In genomic region chr3:195159117-195159818, GRCh38 we compare ENCODE assay signal across 20 cellular contexts.
DNase-seq lines count a peak whose midpoint lies in the region; ATAC-seq, FAIRE-seq and TF ChIP-seq lines count a peak whose summit lies in the region.
"Had no signal": no experiment of that assay in that cellular context is flagged by ENCODE, and none has a peak within 500 bp of the region (broad histone marks: within the 10 kb centered on the region; RNA-seq: fewer than 3 reads in every experiment).

No MANE protein-coding gene starts in this region.

- no peaks in the 10 kb centered on the region for H3K27me3 ChIP-seq in Caco-2 (replicated peaks; ENCODE audit: control insufficient read depth, insufficient read depth, low read length)
- H3K27me3 ChIP-seq in HepG2 (ENCODE audit: control insufficient read depth in 1 of 2, insufficient read depth in 2 of 2, low read length in 2 of 2), result no peaks in the 10 kb centered on the region
- no peaks in the 10 kb centered on the region for H3K27me3 ChIP-seq in gastrocnemius medialis

- no peak for TF ChIP-seq RAD21 in HepG2 (CRISPR knock-in tag; IDR thresholded peaks at IDR 0.05)

- DNase-seq in Caco-2, result no peak
- no peak for DNase-seq in chondrocyte (ENCODE audit: low spot score)
- DNase-seq in HepG2 (ENCODE audit: low spot score), result no peak
- no peak for DNase-seq in gastrocnemius medialis
- DNase-seq in stimulated activated naive CD8-positive, alpha-beta T cell treated with anti-CD3 and anti-CD28 coated beads, Interleukin-15, Interleukin-2, amounts not matched to agents 100 U/mL and 50 U/mL, for 24 hours, result no peak
- no peak for DNase-seq in kidney
- DNase-seq in GM12891 (ENCODE audit: insufficient read length, low spot score), result no peak
- DNase-seq in UCSD-AML1 (lab: John Stamatoyannopoulos, UW; ENCODE audit: unreplicated experiment), result no peak
- DNase-seq: activated CD8-positive, alpha-beta memory T cell treated with anti-CD3 and anti-CD28 coated beads for 24 hours; amygdala; Karpas-422; NCI-H1436; NCI-H446; occipital lobe had no signal

- 95% methylated on average over 9 of the region's 10 CpGs for WGBS in HepG2 (ENCODE audit: low lambda C conversion rate)

- no peak overlapping the region for H2AFZ ChIP-seq in HepG2 (ENCODE audit: low read length)

- H4K20me1 ChIP-seq in HepG2 (ENCODE audit: insufficient read depth, low read length), result no peaks in the 10 kb centered on the region

- in situ Hi-C loops in HepG2 (cut with HindIII; ENCODE audit: extremely low pct_ligation_motif_present, low pct_unique_long_range_greater_than_20kb), result no loop called here
- in situ Hi-C loops in gastrocnemius medialis (cut with MboI; ENCODE audit: low sequenced_read_pairs in 4 of 4), result loop anchor here in 1 of 4 donors (10.0 kb wide), 1 partner anchor 96 kb away; no protein-coding TSS in a partner anchor

- H3K79me2 ChIP-seq in HepG2 (ENCODE audit: insufficient read depth, low read length), result peaks cover 11% of the 10 kb centered on the region

- intact Hi-C loops in Caco-2 (cut with micrococcal nuclease; ENCODE audit: unreplicated experiment) (no loop called here), HepG2 (cut with micrococcal nuclease; ENCODE audit: unreplicated experiment) (no loop called here), gastrocnemius medialis (cut with DNase I; ENCODE audit: low total_unique reads) (no loop called here), kidney (cut with DNase I) (no loop called here)

- no peaks in the 10 kb centered on the region for H3K9me3 Mint-ChIP-seq in Caco-2 (ENCODE audit: unreplicated experiment)
- H3K9me3 Mint-ChIP-seq in chondrocyte (ENCODE audit: low read depth), result no peaks in the 10 kb centered on the region
- H3K9me3 Mint-ChIP-seq: activated T-helper 2 cell treated with anti-CD3 and anti-CD28 coated beads, Interferon-gamma antibody, Interleukin-2, Interleukin-4, amounts not matched to agents 10 μg/mL and 5 μg/mL and 100 μg/mL, durations not matched to agents 14 hours and 24 hours and 36 hours had no signal

- H3K4me1 Mint-ChIP-seq in Caco-2 (ENCODE audit: low read depth, unreplicated experiment) (peaks cover 31% of the 10 kb centered on the region), chondrocyte (ENCODE audit: low read depth) (peaks cover 34% of the 10 kb centered on the region)

- H3K27ac Mint-ChIP-seq in Caco-2 (ENCODE audit: unreplicated experiment) (peak overlapping the region; percentile 53), chondrocyte (ENCODE audit: unreplicated experiment) (peak overlapping the region; percentile 15)
- H3K27ac Mint-ChIP-seq: activated T-helper 2 cell treated with anti-CD3 and anti-CD28 coated beads, Interferon-gamma antibody, Interleukin-2, Interleukin-4, amounts not matched to agents 10 μg/mL and 5 μg/mL and 100 μg/mL, durations not matched to agents 14 hours and 24 hours and 36 hours had no signal

- H3K36me3 ChIP-seq in Caco-2 (ENCODE audit: control insufficient read depth, insufficient read depth, low read length) (no peaks in the 10 kb centered on the region; the same call in 1 of the 2 replicates), HepG2 (replicated peaks in 1 of 2; ENCODE audit: control insufficient read depth in 1 of 2, insufficient read depth in 2 of 2, low read length in 2 of 2) (no peaks in the 10 kb centered on the region), gastrocnemius medialis (no peaks in the 10 kb centered on the region), kidney (ENCODE audit: control insufficient read depth in 1 of 2, insufficient read depth in 2 of 2, low read length in 2 of 2) (no peaks in the 10 kb centered on the region)

- POLR2A ChIA-PET in Caco-2 (lab: Charles Lee) (no interaction called here), HepG2 (lab: Yijun Ruan, JAX) (no interaction called here)

- peaks cover 37% of the 10 kb centered on the region for H3K4me1 ChIP-seq in Caco-2
- peaks cover 100% of the 10 kb centered on the region for H3K4me1 ChIP-seq in HepG2 (ENCODE audit: insufficient read depth, low read length)
- H3K4me1 ChIP-seq in gastrocnemius medialis, result peaks cover 34 to 51% of the 10 kb centered on the region in 2 donors
- H3K4me1 ChIP-seq in kidney (ENCODE audit: control insufficient read depth in 1 of 2, insufficient read depth in 1 of 2, low read depth in 1 of 2, low read length in 2 of 2), result peaks cover 11 to 19% of the 10 kb centered on the region in 2 donors

- TF ChIP-seq POLR2A in HepG2 (IDR thresholded peaks at IDR 0.05; ENCODE audit: insufficient read depth in 1 of 2, low read depth in 2 of 2, low read length in 2 of 2) (no peak), gastrocnemius medialis (IDR thresholded peaks at IDR 0.05) (no peak), GM12891 (IDR thresholded peaks at IDR 0.05; ENCODE audit: low read depth, low read length) (no peak)

- BruUV-seq in Caco-2 (replicated peaks; lab: Mats Ljungman, UMichigan), result no TSS peak
- no TSS peak for BruUV-seq in HepG2 (replicated peaks; lab: Mats Ljungman, UMichigan)

- H3K27ac ChIP-seq in HepG2 (ENCODE audit: extremely low read length, insufficient read depth, low read length), result peak overlapping the region; percentile 100
- peak overlapping the region in 3 of 4 donors; percentile 36 to 62 (median 59) for H3K27ac ChIP-seq in gastrocnemius medialis
- no peak overlapping the region for H3K27ac ChIP-seq in kidney (ENCODE audit: low read depth in 2 of 2, low read length in 2 of 2)
- H3K27ac ChIP-seq: SK-N-MC had no signal

- H3K9ac ChIP-seq in HepG2 (ENCODE audit: insufficient read depth, low read depth, low read length), result peak overlapping the region; percentile 28
- no peak overlapping the region for H3K9ac ChIP-seq in kidney (ENCODE audit: low read length in 2 of 2)

- ATAC-seq in HepG2, result no peak
- no peak for ATAC-seq in gastrocnemius medialis
- no peak for ATAC-seq in stimulated activated naive CD8-positive, alpha-beta T cell treated with anti-CD3 and anti-CD28 coated beads, Interleukin-15, Interleukin-2, amounts not matched to agents 100 U/mL and 50 U/mL, for 24 hours
- ATAC-seq: esophagus mucosa had no signal

- FAIRE-seq in HepG2 (lab: Jason Lieb, UNC) (no peak), kidney (lab: Jason Lieb, UNC) (no peak), GM12891 (lab: Jason Lieb, UNC) (no peak)
- FAIRE-seq: D721Med, GM19239 had no signal

- TF ChIP-seq CTCF in Caco-2 (IDR thresholded peaks at IDR 0.05; ENCODE audit: insufficient read depth in 1 of 2, low read depth in 1 of 2, low read length in 1 of 2, severe bottlenecking in 1 of 2, unreplicated experiment in 1 of 2) (no peak), chondrocyte (IDR thresholded peaks at IDR 0.05) (no peak), HepG2 (CRISPR knock-in tag; IDR thresholded peaks at IDR 0.05) (no peak), gastrocnemius medialis (IDR thresholded peaks at IDR 0.05 in 4 of 5, conservative IDR thresholded peaks at IDR 0.05 in 1 of 5) (no peak), kidney (IDR thresholded peaks at IDR 0.05; ENCODE audit: borderline replicate concordance, extremely low read depth, insufficient read depth) (no peak)

- H3K4me2 ChIP-seq in HepG2 (ENCODE audit: low read depth, low read length), result 0 out of 2 replicates have a peak overlapping the region, but pooled peaks have one; percentile 39

- H3K4me3 ChIP-seq in Caco-2 (ENCODE audit: low read depth, low read length) (no peak overlapping the region), HepG2 (replicated peaks in 1 of 3; ENCODE audit: insufficient read depth in 1 of 3, low read depth in 2 of 3, low read length in 3 of 3) (no peak overlapping the region), gastrocnemius medialis (no peak overlapping the region), kidney (ENCODE audit: low read length in 2 of 2) (no peak overlapping the region)
- H3K4me3 ChIP-seq: coronary artery, SK-N-MC had no signal

- H3K4me3 Mint-ChIP-seq in Caco-2 (ENCODE audit: unreplicated experiment) (no peak overlapping the region), chondrocyte (ENCODE audit: unreplicated experiment) (no peak overlapping the region)

- H3K36me3 Mint-ChIP-seq in Caco-2 (ENCODE audit: insufficient read depth, unreplicated experiment), result no peaks in the 10 kb centered on the region
- H3K36me3 Mint-ChIP-seq in chondrocyte (ENCODE audit: low read depth), result no peaks in the 10 kb centered on the region

- CTCF ChIA-PET in Caco-2 (lab: Charles Lee) (no interaction called here), HepG2 (lab: Yijun Ruan, JAX; ENCODE audit: low intra/inter-chr PET ratio, low total read pairs) (no interaction called here)

- no peak for TF ChIP-seq EP300 in HepG2 (IDR thresholded peaks at IDR 0.05; ENCODE audit: low read depth in 2 of 2, low read length in 2 of 2)
- TF ChIP-seq EP300 in HepG2 (CRISPR knock-in tag; IDR thresholded peaks at IDR 0.05; ENCODE audit: borderline replicate concordance), result no peak

- H3K9me3 ChIP-seq in Caco-2, result no peaks in the 10 kb centered on the region
- H3K9me3 ChIP-seq in HepG2 (ENCODE audit: low read length), result no peaks in the 10 kb centered on the region
- no peaks in the 10 kb centered on the region for H3K9me3 ChIP-seq in gastrocnemius medialis
- no peaks in the 10 kb centered on the region for H3K9me3 ChIP-seq in kidney (ENCODE audit: control insufficient read depth in 1 of 2, low read length in 2 of 2)

- H3K27me3 Mint-ChIP-seq in Caco-2 (ENCODE audit: insufficient read depth, unreplicated experiment), result no peaks in the 10 kb centered on the region
- no peaks in the 10 kb centered on the region for H3K27me3 Mint-ChIP-seq in chondrocyte (ENCODE audit: low read depth)

TF ChIP-seq in HepG2, 621 proteins besides CTCF, POLR2A, EP300 and RAD21 (continues in another document):
- TF ChIP-seq FOXA3 (CRISPR knock-in tag; IDR thresholded peaks at IDR 0.05), result no peak
- no peak for TF ChIP-seq NFYB (CRISPR knock-in tag; IDR thresholded peaks at IDR 0.05)
- 0 out of 2 replicates have a peak, but pooled peaks have one; percentile 48 for TF ChIP-seq CAMTA2 (CRISPR knock-in tag; IDR thresholded peaks at IDR 0.05; ENCODE audit: borderline replicate concordance)
- no peak for TF ChIP-seq ATF3 (CRISPR knock-in tag; IDR thresholded peaks at IDR 0.05)
- TF ChIP-seq ZNF749 (CRISPR knock-in tag; IDR thresholded peaks at IDR 0.05; ENCODE audit: borderline replicate concordance), result peak; percentile 16; the same call in 1 of the 2 replicates

TF ChIP-seq in GM12891, 5 proteins besides CTCF, POLR2A, EP300 and RAD21:
- no peak for TF ChIP-seq PAX5 (IDR thresholded peaks at IDR 0.05; ENCODE audit: insufficient read depth, low read length, severe bottlenecking)
- TF ChIP-seq SPI1 (IDR thresholded peaks at IDR 0.05; ENCODE audit: low read depth, low read length), result no peak
- no peak for TF ChIP-seq POLR2AphosphoS5 (IDR thresholded peaks at IDR 0.05; ENCODE audit: low read depth, low read length)
- TF ChIP-seq POU2F2 (IDR thresholded peaks at IDR 0.05; ENCODE audit: low read depth, low read length), result no peak
- no peak for TF ChIP-seq TAF1 (IDR thresholded peaks at IDR 0.05; ENCODE audit: low read depth, low read length)
TF ChIP-seq in GM12891: peak in this region for 0.

Comparison
In these comparisons a context has a peak if more than half of its experiments do, and no peak if none do; other contexts are left out.
1. H3K27ac ChIP-seq: peak in HepG2 (single experiment) and gastrocnemius medialis (3 of 4); none in kidney (0 of 2).